In genomic region chr17:29005562-29005887, GRCh38 we compare ENCODE assay signal across 12 cellular contexts. TPM values are rescaled to one million over a fixed set of nuclear protein-coding genes. Genes with fewer than 3 reads are reported as not detected.
A peak's percentile ranks its signal among the peaks of the same experiment; 100 is the strongest.
DNase-seq lines count a peak whose midpoint lies in the region; ATAC-seq and TF ChIP-seq lines count a peak whose summit lies in the region.
"Had no signal": no experiment of that assay in that cellular context is flagged by ENCODE, and none has a peak within 500 bp of the region (broad histone marks: within the 10 kb centered on the region; RNA-seq: fewer than 3 reads in every experiment).

No MANE protein-coding gene starts in this region.

- H4K8ac ChIP-seq in neuronal stem cell (ENCODE audit: low read depth, low read length), result no peak overlapping the region

- no peaks in the 10 kb centered on the region for H3K79me1 ChIP-seq in neuronal stem cell (ENCODE audit: low read depth, low read length)

- H3K4me3 ChIP-seq in HUES6 (ENCODE audit: low read depth, low read length) (peak overlapping the region; percentile 51), gastroesophageal sphincter (peak overlapping the region in 1 of 2 donors; percentile 24), neuronal stem cell (ENCODE audit: low read length in 2 of 2) (peak overlapping the region in 1 of 2 donors; percentile 29)
- H3K4me3 ChIP-seq: SK-N-MC, uterus had no signal

- H2BK15ac ChIP-seq in neuronal stem cell (ENCODE audit: low read length), result no peak overlapping the region

- no peak overlapping the region for H2BK120ac ChIP-seq in neuronal stem cell (ENCODE audit: low read depth, low read length)

- H3K27me3 ChIP-seq in HUES6 (ENCODE audit: control insufficient read depth, insufficient read depth, low read length) (peaks cover 53% of the 10 kb centered on the region), gastroesophageal sphincter (peaks cover 67% of the 10 kb centered on the region), neuronal stem cell (ENCODE audit: control insufficient read depth in 3 of 3, insufficient read depth in 3 of 3, low read depth in 1 of 3, low read length in 3 of 3) (peaks cover 10 to 58% (median 28%) of the 10 kb centered on the region in 3 experiments)

- H2BK5ac ChIP-seq in neuronal stem cell (ENCODE audit: low read length), result no peak overlapping the region

- POLR2A ChIA-PET in GM10248 (lab: Yijun Ruan, JAX), result no interaction called here

- TF ChIP-seq EP300 in gastroesophageal sphincter (IDR thresholded peaks at IDR 0.05), result no peak

- H3K14ac ChIP-seq in neuronal stem cell (ENCODE audit: low read length), result no peak overlapping the region

- peaks cover 63% of the 10 kb centered on the region for H3K4me1 ChIP-seq in HUES6 (ENCODE audit: control insufficient read depth, insufficient read depth, low read length)
- H3K4me1 ChIP-seq in gastroesophageal sphincter, result peaks cover 0 to 14% (median 6%) of the 10 kb centered on the region in 3 donors
- H3K4me1 ChIP-seq in neuronal stem cell (ENCODE audit: control insufficient read depth in 2 of 2, insufficient read depth in 1 of 2, low read depth in 1 of 2, low read length in 2 of 2), result peaks cover 5 to 13% of the 10 kb centered on the region in 2 donors

- DNase-seq in COLO668 (lab: John Stamatoyannopoulos, UW; ENCODE audit: unreplicated experiment) (peak; percentile 38), neuronal stem cell (ENCODE audit: low spot score) (no peak), HK-2 (ENCODE audit: unreplicated experiment) (no peak), GM10248 (ENCODE audit: extremely low spot score) (no peak), HuH-7.5 (ENCODE audit: low spot score) (no peak)

- H3K27ac ChIP-seq in HUES6 (ENCODE audit: low read depth, low read length), result no peak overlapping the region
- no peak overlapping the region for H3K27ac ChIP-seq in gastroesophageal sphincter
- H3K27ac ChIP-seq in neuronal stem cell (replicated peaks; ENCODE audit: low read length), result no peak overlapping the region
- H3K27ac ChIP-seq: pancreas, SK-N-MC, uterus had no signal

- H3K23ac ChIP-seq in neuronal stem cell (ENCODE audit: low read depth, low read length, poor library complexity), result no peak overlapping the region

- H3K9me3 ChIP-seq in HUES6 (ENCODE audit: control insufficient read depth, insufficient read depth, low read depth, low read length) (no peaks in the 10 kb centered on the region), gastroesophageal sphincter (no peaks in the 10 kb centered on the region), neuronal stem cell (replicated peaks in 1 of 2; ENCODE audit: control insufficient read depth in 2 of 2, insufficient read depth in 1 of 2, low read depth in 1 of 2, low read length in 2 of 2) (no peaks in the 10 kb centered on the region)
- H3K9me3 ChIP-seq: pancreas, uterus had no signal

- H3K36me3 ChIP-seq in HUES6 (ENCODE audit: control insufficient read depth, insufficient read depth, low read length), result no peaks in the 10 kb centered on the region
- no peaks in the 10 kb centered on the region for H3K36me3 ChIP-seq in gastroesophageal sphincter
- no peaks in the 10 kb centered on the region for H3K36me3 ChIP-seq in neuronal stem cell (replicated peaks in 1 of 2; ENCODE audit: control insufficient read depth in 2 of 2, insufficient read depth in 2 of 2, low read length in 2 of 2)
- H3K36me3 ChIP-seq: pancreas, uterus had no signal

- H4K91ac ChIP-seq in neuronal stem cell (ENCODE audit: low read depth, low read length, poor library complexity), result no peak overlapping the region

- H3K4ac ChIP-seq in neuronal stem cell (ENCODE audit: low read length), result no peak overlapping the region

- no CpG with 5 or more reads among the region's 38 CpGs for WGBS in gastroesophageal sphincter (ENCODE audit: low coverage in 1 of 2), 2 donors
- no CpG with 5 or more reads among the region's 38 CpGs for WGBS in neuronal stem cell (ENCODE audit: extremely low coverage in 2 of 2, insufficient read length in 2 of 2, insufficient replicate concordance in 1 of 2), 2 donors

- H2BK12ac ChIP-seq in neuronal stem cell (ENCODE audit: low read length), result no peak overlapping the region

- no peak for TF ChIP-seq POLR2A in gastroesophageal sphincter (IDR thresholded peaks at IDR 0.05)

- peak overlapping the region; percentile 75 for H2AFZ ChIP-seq in neuronal stem cell (ENCODE audit: low read length)

- H3K9ac ChIP-seq in HUES6 (ENCODE audit: low read length) (no peak overlapping the region), neuronal stem cell (ENCODE audit: low read depth, low read length, poor library complexity) (no peak overlapping the region)

- H2AK5ac ChIP-seq in neuronal stem cell (ENCODE audit: low read depth, low read length), result no peak overlapping the region

- CTCF ChIA-PET in GM10248 (lab: Yijun Ruan, JAX), result no interaction called here

- no peak overlapping the region for H3K18ac ChIP-seq in neuronal stem cell (ENCODE audit: low read length)

- peak overlapping the region; percentile 50 for H3K4me2 ChIP-seq in neuronal stem cell (ENCODE audit: insufficient read depth, low read length, poor library complexity, severe bottlenecking)

- peak; percentile 11 for ATAC-seq in gastroesophageal sphincter

- no peak for TF ChIP-seq CTCF in gastroesophageal sphincter (IDR thresholded peaks at IDR 0.05)
- TF ChIP-seq CTCF in GM10248 (IDR thresholded peaks at IDR 0.05; ENCODE audit: control extremely low read depth, extremely low read depth, low read depth, missing control alignments), result no peak

RNA-seq across cellular contexts. Expression of gene SEZ6, which starts 0.3 kb away (rescaled TPM):
- total RNA-seq in gastroesophageal sphincter, result under 1 TPM in 1 of 4 donors, not detected in 3; 0.13 TPM
- 0.04 TPM for polyA plus RNA-seq in neuronal stem cell (2013, experiment 1 of 2)
- 0.04 TPM for polyA plus RNA-seq in neuronal stem cell (2013, experiment 2 of 2)
- total RNA-seq: mucosa of gallbladder, PC-3 had no signal

RNA-seq across cellular contexts. Expression of gene PIPOX, which starts 37.4 kb away (rescaled TPM):
- 10 to 100 TPM in 1 of 4 donors, 1 to 10 TPM in 2, under 1 TPM in 1; 0.52 to 11.2 (median 6.7) TPM for total RNA-seq in gastroesophageal sphincter
- polyA plus RNA-seq in neuronal stem cell (2013, experiment 1 of 2), result 2.7 TPM
- polyA plus RNA-seq in neuronal stem cell (2013, experiment 2 of 2), result 2.9 TPM

RNA-seq across cellular contexts. Expression of gene PHF12, which starts 54.2 kb away (rescaled TPM):
- total RNA-seq in gastroesophageal sphincter, result 10 to 100 TPM; 20.2 to 46.9 (median 37.8) TPM
- polyA plus RNA-seq in neuronal stem cell (2013, experiment 1 of 2), result 24.9 TPM
- 24.3 TPM for polyA plus RNA-seq in neuronal stem cell (2013, experiment 2 of 2)
